1 cellular context compared by ENCODE assay signal in the genomic region with DNA sequence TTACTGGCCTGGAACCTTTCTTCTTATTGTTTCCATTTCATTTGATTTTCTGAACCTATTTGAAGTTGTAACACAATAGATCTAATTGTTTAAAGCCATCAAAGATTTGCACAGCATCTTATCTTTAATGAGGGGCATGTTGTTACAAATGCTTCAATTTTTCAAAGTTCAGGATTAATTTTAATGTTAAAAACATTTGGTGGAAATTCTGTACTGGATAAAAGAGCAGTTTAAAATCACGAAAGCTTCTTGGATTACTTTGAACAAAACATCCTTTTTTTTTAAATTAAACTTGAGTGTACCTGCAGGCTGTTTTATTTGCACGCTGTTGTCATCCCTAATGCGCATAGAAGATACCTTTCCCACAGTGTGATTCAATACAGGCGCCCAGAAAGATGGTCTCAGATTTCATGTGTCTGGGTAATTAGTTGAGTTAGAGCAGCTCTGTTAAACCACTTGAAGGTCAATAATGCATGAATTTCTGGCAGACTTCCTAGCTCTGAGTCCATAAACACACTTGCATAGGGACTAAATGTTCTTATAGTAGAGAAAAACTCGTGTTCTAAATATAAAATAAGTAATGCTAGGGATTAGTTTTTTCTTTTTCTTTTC.
TF ChIP-seq lines count a peak whose summit lies in the region.

No MANE protein-coding gene starts in this region.

TF ChIP-seq in SK-N-SH, 30 proteins besides CTCF, POLR2A, EP300 and RAD21 (continued from another document):
- TF ChIP-seq, protein P1, sequence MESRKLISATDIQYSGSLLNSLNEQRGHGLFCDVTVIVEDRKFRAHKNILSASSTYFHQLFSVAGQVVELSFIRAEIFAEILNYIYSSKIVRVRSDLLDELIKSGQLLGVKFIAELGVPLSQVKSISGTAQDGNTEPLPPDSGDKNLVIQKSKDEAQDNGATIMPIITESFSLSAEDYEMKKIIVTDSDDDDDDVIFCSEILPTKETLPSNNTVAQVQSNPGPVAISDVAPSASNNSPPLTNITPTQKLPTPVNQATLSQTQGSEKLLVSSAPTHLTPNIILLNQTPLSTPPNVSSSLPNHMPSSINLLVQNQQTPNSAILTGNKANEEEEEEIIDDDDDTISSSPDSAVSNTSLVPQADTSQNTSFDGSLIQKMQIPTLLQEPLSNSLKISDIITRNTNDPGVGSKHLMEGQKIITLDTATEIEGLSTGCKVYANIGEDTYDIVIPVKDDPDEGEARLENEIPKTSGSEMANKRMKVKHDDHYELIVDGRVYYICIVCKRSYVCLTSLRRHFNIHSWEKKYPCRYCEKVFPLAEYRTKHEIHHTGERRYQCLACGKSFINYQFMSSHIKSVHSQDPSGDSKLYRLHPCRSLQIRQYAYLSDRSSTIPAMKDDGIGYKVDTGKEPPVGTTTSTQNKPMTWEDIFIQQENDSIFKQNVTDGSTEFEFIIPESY (IDR thresholded peaks at IDR 0.05; ENCODE audit: borderline replicate concordance, low read depth) = no peak
- TF ChIP-seq MEF2A (IDR thresholded peaks at IDR 0.05; ENCODE audit: borderline replicate concordance, low read depth) = no peak
- TF ChIP-seq NRF1 (IDR thresholded peaks at IDR 0.05; ENCODE audit: low read depth, low read length) = no peak
- TF ChIP-seq RXRA (IDR thresholded peaks at IDR 0.05; ENCODE audit: borderline replicate concordance, low read depth) = no peak
- TF ChIP-seq NFIC (IDR thresholded peaks at IDR 0.05; ENCODE audit: borderline replicate concordance) = peak; percentile 49; the same call in 1 of the 2 replicates
- no peak for TF ChIP-seq YY1 (IDR thresholded peaks at IDR 0.05; ENCODE audit: low read depth)
- TF ChIP-seq GATA2 (CRISPR knock-in tag; IDR thresholded peaks at IDR 0.05) = peak; percentile 59
- no peak for TF ChIP-seq GABPA (IDR thresholded peaks at IDR 0.05; ENCODE audit: low read depth)
- TF ChIP-seq, protein P2, sequence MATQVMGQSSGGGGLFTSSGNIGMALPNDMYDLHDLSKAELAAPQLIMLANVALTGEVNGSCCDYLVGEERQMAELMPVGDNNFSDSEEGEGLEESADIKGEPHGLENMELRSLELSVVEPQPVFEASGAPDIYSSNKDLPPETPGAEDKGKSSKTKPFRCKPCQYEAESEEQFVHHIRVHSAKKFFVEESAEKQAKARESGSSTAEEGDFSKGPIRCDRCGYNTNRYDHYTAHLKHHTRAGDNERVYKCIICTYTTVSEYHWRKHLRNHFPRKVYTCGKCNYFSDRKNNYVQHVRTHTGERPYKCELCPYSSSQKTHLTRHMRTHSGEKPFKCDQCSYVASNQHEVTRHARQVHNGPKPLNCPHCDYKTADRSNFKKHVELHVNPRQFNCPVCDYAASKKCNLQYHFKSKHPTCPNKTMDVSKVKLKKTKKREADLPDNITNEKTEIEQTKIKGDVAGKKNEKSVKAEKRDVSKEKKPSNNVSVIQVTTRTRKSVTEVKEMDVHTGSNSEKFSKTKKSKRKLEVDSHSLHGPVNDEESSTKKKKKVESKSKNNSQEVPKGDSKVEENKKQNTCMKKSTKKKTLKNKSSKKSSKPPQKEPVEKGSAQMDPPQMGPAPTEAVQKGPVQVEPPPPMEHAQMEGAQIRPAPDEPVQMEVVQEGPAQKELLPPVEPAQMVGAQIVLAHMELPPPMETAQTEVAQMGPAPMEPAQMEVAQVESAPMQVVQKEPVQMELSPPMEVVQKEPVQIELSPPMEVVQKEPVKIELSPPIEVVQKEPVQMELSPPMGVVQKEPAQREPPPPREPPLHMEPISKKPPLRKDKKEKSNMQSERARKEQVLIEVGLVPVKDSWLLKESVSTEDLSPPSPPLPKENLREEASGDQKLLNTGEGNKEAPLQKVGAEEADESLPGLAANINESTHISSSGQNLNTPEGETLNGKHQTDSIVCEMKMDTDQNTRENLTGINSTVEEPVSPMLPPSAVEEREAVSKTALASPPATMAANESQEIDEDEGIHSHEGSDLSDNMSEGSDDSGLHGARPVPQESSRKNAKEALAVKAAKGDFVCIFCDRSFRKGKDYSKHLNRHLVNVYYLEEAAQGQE (IDR thresholded peaks at IDR 0.05; ENCODE audit: low read depth, low read length) = no peak
- TF ChIP-seq CHD2 (IDR thresholded peaks at IDR 0.05; ENCODE audit: low read length, partially characterized antibody) = peak; percentile 46
- TF ChIP-seq RFX5 (IDR thresholded peaks at IDR 0.05; ENCODE audit: low read length) = no peak
- TF ChIP-seq FOXM1 (IDR thresholded peaks at IDR 0.05; ENCODE audit: low read depth) = no peak
- TF ChIP-seq, protein P3, sequence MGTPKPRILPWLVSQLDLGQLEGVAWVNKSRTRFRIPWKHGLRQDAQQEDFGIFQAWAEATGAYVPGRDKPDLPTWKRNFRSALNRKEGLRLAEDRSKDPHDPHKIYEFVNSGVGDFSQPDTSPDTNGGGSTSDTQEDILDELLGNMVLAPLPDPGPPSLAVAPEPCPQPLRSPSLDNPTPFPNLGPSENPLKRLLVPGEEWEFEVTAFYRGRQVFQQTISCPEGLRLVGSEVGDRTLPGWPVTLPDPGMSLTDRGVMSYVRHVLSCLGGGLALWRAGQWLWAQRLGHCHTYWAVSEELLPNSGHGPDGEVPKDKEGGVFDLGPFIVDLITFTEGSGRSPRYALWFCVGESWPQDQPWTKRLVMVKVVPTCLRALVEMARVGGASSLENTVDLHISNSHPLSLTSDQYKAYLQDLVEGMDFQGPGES (IDR thresholded peaks at IDR 0.05; ENCODE audit: low read depth, low read length) = no peak
- TF ChIP-seq SIN3A (IDR thresholded peaks at IDR 0.05; ENCODE audit: borderline replicate concordance, low read depth, low read length) = no peak
- TF ChIP-seq SMC3 (IDR thresholded peaks at IDR 0.05; ENCODE audit: low read depth, low read length) = no peak
- no peak for TF ChIP-seq TEAD4 (IDR thresholded peaks at IDR 0.05; ENCODE audit: borderline replicate concordance, insufficient read depth)
- 0 out of 2 replicates have a peak, but pooled peaks have one; percentile 58 for TF ChIP-seq FOXJ3 (CRISPR knock-in tag; IDR thresholded peaks at IDR 0.05)
- no peak for TF ChIP-seq FOSL2 (IDR thresholded peaks at IDR 0.05; ENCODE audit: borderline replicate concordance, low read depth)
- TF ChIP-seq, protein P4, sequence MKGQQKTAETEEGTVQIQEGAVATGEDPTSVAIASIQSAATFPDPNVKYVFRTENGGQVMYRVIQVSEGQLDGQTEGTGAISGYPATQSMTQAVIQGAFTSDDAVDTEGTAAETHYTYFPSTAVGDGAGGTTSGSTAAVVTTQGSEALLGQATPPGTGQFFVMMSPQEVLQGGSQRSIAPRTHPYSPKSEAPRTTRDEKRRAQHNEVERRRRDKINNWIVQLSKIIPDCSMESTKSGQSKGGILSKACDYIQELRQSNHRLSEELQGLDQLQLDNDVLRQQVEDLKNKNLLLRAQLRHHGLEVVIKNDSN (IDR thresholded peaks at IDR 0.05; ENCODE audit: borderline replicate concordance, low read depth) = no peak
- TF ChIP-seq, protein P5, sequence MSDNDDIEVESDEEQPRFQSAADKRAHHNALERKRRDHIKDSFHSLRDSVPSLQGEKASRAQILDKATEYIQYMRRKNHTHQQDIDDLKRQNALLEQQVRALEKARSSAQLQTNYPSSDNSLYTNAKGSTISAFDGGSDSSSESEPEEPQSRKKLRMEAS (IDR thresholded peaks at IDR 0.05; ENCODE audit: low read depth) = no peak
- no peak for TF ChIP-seq EZH2phosphoT487 (IDR thresholded peaks at IDR 0.05; ENCODE audit: borderline replicate concordance, low read depth)
- no peak for TF ChIP-seq ELF1 (IDR thresholded peaks at IDR 0.05)
- TF ChIP-seq POLR2AphosphoS5 (IDR thresholded peaks at IDR 0.05; ENCODE audit: low read depth, low read length) = peak; percentile 49; the same call in 1 of the 2 replicates
- TF ChIP-seq, protein P6, sequence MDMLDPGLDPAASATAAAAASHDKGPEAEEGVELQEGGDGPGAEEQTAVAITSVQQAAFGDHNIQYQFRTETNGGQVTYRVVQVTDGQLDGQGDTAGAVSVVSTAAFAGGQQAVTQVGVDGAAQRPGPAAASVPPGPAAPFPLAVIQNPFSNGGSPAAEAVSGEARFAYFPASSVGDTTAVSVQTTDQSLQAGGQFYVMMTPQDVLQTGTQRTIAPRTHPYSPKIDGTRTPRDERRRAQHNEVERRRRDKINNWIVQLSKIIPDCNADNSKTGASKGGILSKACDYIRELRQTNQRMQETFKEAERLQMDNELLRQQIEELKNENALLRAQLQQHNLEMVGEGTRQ (IDR thresholded peaks at IDR 0.05; ENCODE audit: borderline replicate concordance, low read depth, low read length) = no peak
- TF ChIP-seq RCOR1 (IDR thresholded peaks at IDR 0.05; ENCODE audit: low read length) = peak; percentile 78
